Comparison of ENCODE assay signal across 18 cellular contexts in the genomic region with DNA sequence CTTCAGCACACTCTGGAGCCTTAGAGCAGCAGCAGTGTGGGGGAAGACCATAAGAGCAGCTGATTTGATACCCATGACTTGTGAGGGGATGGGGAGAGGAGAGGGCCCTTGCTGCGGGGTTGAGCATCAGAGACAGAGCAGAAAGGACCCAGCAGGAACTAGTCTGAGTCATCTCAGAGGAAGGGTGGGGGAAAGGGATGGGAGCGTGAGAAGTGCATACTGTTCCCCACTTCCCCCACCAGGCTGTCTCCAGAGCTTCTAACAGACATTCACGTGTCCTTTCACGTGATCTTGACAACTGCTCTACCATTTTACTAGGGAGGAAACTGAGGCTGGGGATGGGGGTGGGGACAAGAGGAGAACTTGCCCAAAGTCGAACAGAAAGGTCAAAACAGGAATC. TPM values are rescaled to one million over a fixed set of nuclear protein-coding genes. Genes with fewer than 3 reads are reported as not detected.
DNase-seq lines count a peak whose midpoint lies in the region; ATAC-seq and TF ChIP-seq lines count a peak whose summit lies in the region.
"Had no signal": no experiment of that assay in that cellular context is flagged by ENCODE, and none has a peak within 500 bp of the region (broad histone marks: within the 10 kb centered on the region; RNA-seq: fewer than 3 reads in every experiment).

No MANE protein-coding gene starts in this region.

- no peaks in the 10 kb centered on the region for H3K36me3 ChIP-seq in RWPE2 (ENCODE audit: low read depth)
- H3K36me3 ChIP-seq: BLaER1 treated with 17β-estradiol and CSF1 and Interleukin-3, amounts not matched to agents 10 nM and 100 nM had no signal

- no peaks in the 10 kb centered on the region for H3K4me1 ChIP-seq in RWPE2 (ENCODE audit: insufficient read depth, poor library complexity, severe bottlenecking)
- H3K4me1 ChIP-seq: A549 had no signal

- peak; percentile 40; the same call in 1 of the 3 replicates for ATAC-seq in RWPE2 (ENCODE audit: low read depth)
- no peak for ATAC-seq in HG03354 (IDR thresholded peaks at IDR 0.05; ENCODE audit: poor library complexity, severe bottlenecking, unreplicated experiment)
- ATAC-seq: CD8-positive, alpha-beta T cell; T-helper 17 cell had no signal

- peaks cover 13% of the 10 kb centered on the region for H3K4me1 Mint-ChIP-seq in osteocyte (ENCODE audit: unreplicated experiment)
- H3K4me1 Mint-ChIP-seq: T-helper 17 cell had no signal

- H3K9me3 Mint-ChIP-seq in osteocyte (ENCODE audit: unreplicated experiment), result no peaks in the 10 kb centered on the region

- no peak overlapping the region for H3K27ac ChIP-seq in RWPE2 (ENCODE audit: poor library complexity, severe bottlenecking)
- H3K27ac ChIP-seq: A549; BLaER1 treated with 17β-estradiol and CSF1 and Interleukin-3, amounts not matched to agents 10 nM and 100 nM; PC-9 had no signal

- no peak overlapping the region for H3K27ac Mint-ChIP-seq in osteocyte (ENCODE audit: unreplicated experiment)
- H3K27ac Mint-ChIP-seq: CD8-positive, alpha-beta T cell; T-helper 17 cell had no signal

- DNase-seq in Ammon's horn (ENCODE audit: low spot score) (peak; percentile 47), KG1 (lab: John Stamatoyannopoulos, UW) (peak; percentile 2), RWPE2 (ENCODE audit: low spot score) (no peak), osteocyte (ENCODE audit: extremely low spot score, unreplicated experiment) (no peak), HPDE6-E6E7 (ENCODE audit: extremely low spot score) (no peak), NCI-H2171 (lab: John Stamatoyannopoulos, UW) (no peak)
- DNase-seq: Calu3; CD8-positive, alpha-beta T cell; H7; KBM-7; NCI-H187 treated with DMSO at 0.1 percent for 48 hours; NCI-H345; NCI-H524 treated with DMSO at 0.1 percent for 48 hours; PC-9; T-helper 17 cell had no signal

- no peaks in the 10 kb centered on the region for H3K9me3 ChIP-seq in RWPE2 (ENCODE audit: severe bottlenecking)

- no peak overlapping the region for H3K4me3 ChIP-seq in RWPE2 (ENCODE audit: severe bottlenecking)
- H3K4me3 ChIP-seq: A549; BLaER1 treated with 17β-estradiol and CSF1 and Interleukin-3, amounts not matched to agents 10 nM and 100 nM; PC-9 had no signal

- H3K27me3 Mint-ChIP-seq in osteocyte (ENCODE audit: unreplicated experiment), result peaks cover 5% of the 10 kb centered on the region

- no peak overlapping the region for H3K4me3 Mint-ChIP-seq in osteocyte (ENCODE audit: unreplicated experiment)
- H3K4me3 Mint-ChIP-seq: CD8-positive, alpha-beta T cell; T-helper 17 cell had no signal

- no peaks in the 10 kb centered on the region for H3K36me3 Mint-ChIP-seq in osteocyte (ENCODE audit: unreplicated experiment)
- H3K36me3 Mint-ChIP-seq: CD8-positive, alpha-beta T cell had no signal

- H3K27me3 ChIP-seq in RWPE2 (ENCODE audit: insufficient read depth, poor library complexity, severe bottlenecking), result no peaks in the 10 kb centered on the region
- H3K27me3 ChIP-seq: BLaER1 treated with 17β-estradiol and CSF1 and Interleukin-3, amounts not matched to agents 10 nM and 100 nM had no signal

- TF ChIP-seq CTCF in RWPE2 (IDR thresholded peaks at IDR 0.05; ENCODE audit: poor library complexity, severe bottlenecking), result no peak
- peak; percentile 14 for TF ChIP-seq CTCF in osteocyte (IDR thresholded peaks at IDR 0.05)

RNA-seq across cellular contexts. Expression of a gene that starts 38.7 kb away (rescaled TPM):
- total RNA-seq in osteocyte, result 3.4 TPM in 2 replicates

Comparison
In these comparisons a context has a peak if more than half of its experiments do, and no peak if none do; other contexts are left out.
1. DNase-seq: peak in Ammon's horn (single experiment) and KG1 (single experiment); none in RWPE2 (single experiment), osteocyte (single experiment), HPDE6-E6E7 (single experiment) and NCI-H2171 (single experiment).